In the genomic region with DNA sequence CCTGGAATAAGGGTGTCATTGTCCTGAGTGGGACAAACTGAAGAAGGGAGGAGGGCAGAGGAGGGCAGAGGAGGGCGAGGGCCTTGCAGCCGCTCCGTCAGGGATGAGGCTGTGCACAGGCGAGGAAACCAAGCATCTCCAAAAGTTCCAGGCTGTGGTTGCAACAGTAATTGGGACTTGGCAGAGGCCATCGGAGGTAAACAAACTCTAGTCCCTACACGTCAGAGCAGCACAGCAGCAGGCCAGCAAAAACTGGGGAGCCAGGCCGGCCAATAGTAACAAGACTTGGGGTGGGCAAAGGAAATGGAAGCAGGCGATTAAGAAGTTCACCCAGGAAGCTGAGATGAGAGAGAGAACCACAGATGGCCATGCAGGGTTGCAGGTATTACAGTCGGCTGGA, we compare ENCODE assay signal across 28 cellular contexts.
A peak's percentile ranks its signal among the peaks of the same experiment; 100 is the strongest.
DNase-seq lines count a peak whose midpoint lies in the region; ATAC-seq and TF ChIP-seq lines count a peak whose summit lies in the region.
"Had no signal": no experiment of that assay in that cellular context is flagged by ENCODE, and none has a peak within 500 bp of the region (broad histone marks: within the 10 kb centered on the region; RNA-seq: fewer than 3 reads in every experiment).

No MANE protein-coding gene starts in this region.

- peak; percentile 82 for TF ChIP-seq EP300 in stomach (IDR thresholded peaks at IDR 0.05)

- H3K9me3 Mint-ChIP-seq in chondrocyte (ENCODE audit: low read depth), result no peaks in the 10 kb centered on the region
- H3K9me3 Mint-ChIP-seq in CD14-positive monocyte, result peaks cover 0 to 14% (median 4%) of the 10 kb centered on the region in 7 donors
- H3K9me3 Mint-ChIP-seq: activated T-cell treated with anti-CD3 and anti-CD28 coated beads, Interleukin-2, amount 50 U/mL, for 4 hours; dendritic cell treated with granulocyte-macrophage colony-stimulating factor and Interleukin-4, amounts not matched to agents 40 ng/mL and 50 ng/mL, for 4 days; H9 had no signal

- intact Hi-C loops in stomach (cut with DNase I; ENCODE audit: low total_unique reads) (no loop called here), CD14-positive monocyte (cut with micrococcal nuclease) (no loop called here)

- H3K27me3 ChIP-seq in esophagus (ENCODE audit: control insufficient read depth in 1 of 2, insufficient read depth in 2 of 2, low read length in 2 of 2) (no peaks in the 10 kb centered on the region), stomach (no peaks in the 10 kb centered on the region)
- H3K27me3 ChIP-seq: BE2C, transverse colon had no signal

- no peaks in the 10 kb centered on the region for H3K4me1 ChIP-seq in esophagus (ENCODE audit: control insufficient read depth in 2 of 2, insufficient read depth in 2 of 2, low read length in 1 of 2)
- H3K4me1 ChIP-seq in stomach, result peaks cover 0 to 43% (median 14%) of the 10 kb centered on the region in 4 donors
- H3K4me1 ChIP-seq: A549, BE2C, spleen had no signal

- no peak for TF ChIP-seq POLR2A in stomach (IDR thresholded peaks at IDR 0.05)

- H3K27ac ChIP-seq in esophagus (ENCODE audit: low read depth in 2 of 2, low read length in 1 of 2) (peak overlapping the region; percentile 52 to 59), stomach (peak overlapping the region; percentile 36 to 86 (median 75))
- H3K27ac ChIP-seq: A549, spleen had no signal

- H3K9me3 ChIP-seq in esophagus (ENCODE audit: control insufficient read depth in 2 of 2, insufficient read depth in 1 of 2, low read depth in 1 of 2, low read length in 1 of 2) (no peaks in the 10 kb centered on the region), stomach (no peaks in the 10 kb centered on the region)
- H3K9me3 ChIP-seq: A549, BE2C, spleen, transverse colon had no signal

- WGBS in esophagus, 2 donors, result 51 to 56% methylated on average over 9 of the region's 9 CpGs
- WGBS in stomach, 5 donors, result 48 to 77% (median 65%) methylated on average over 9 of the region's 9 CpGs

- H3K27me3 Mint-ChIP-seq in chondrocyte (ENCODE audit: low read depth) (peaks cover 7% of the 10 kb centered on the region), CD14-positive monocyte (ENCODE audit: low read depth in 3 of 3) (peaks cover 1% of the 10 kb centered on the region in 3 donors)
- H3K27me3 Mint-ChIP-seq: activated CD4-positive, alpha-beta T cell treated with anti-CD3 and anti-CD28 coated beads for 36 hours; dendritic cell treated with granulocyte-macrophage colony-stimulating factor and Interleukin-4, amounts not matched to agents 40 ng/mL and 50 ng/mL, for 4 days had no signal

- no peak for ATAC-seq in GM21367 (IDR thresholded peaks at IDR 0.05; ENCODE audit: unreplicated experiment)
- ATAC-seq: A549; activated CD4-positive, alpha-beta T cell treated with anti-CD3 and anti-CD28 coated beads for 36 hours; activated T-cell treated with anti-CD3 and anti-CD28 coated beads, Interleukin-2, amount 50 U/mL, for 4 hours; T-helper 17 cell had no signal

- peaks cover 12% of the 10 kb centered on the region for H3K4me1 Mint-ChIP-seq in chondrocyte (ENCODE audit: low read depth)
- H3K4me1 Mint-ChIP-seq in CD14-positive monocyte, result no peaks in the 10 kb centered on the region
- H3K4me1 Mint-ChIP-seq: activated CD4-positive, alpha-beta T cell treated with anti-CD3 and anti-CD28 coated beads for 36 hours; T-helper 17 cell had no signal

- H3K4me3 Mint-ChIP-seq in chondrocyte (ENCODE audit: unreplicated experiment) (no peak overlapping the region), CD14-positive monocyte (no peak overlapping the region)
- H3K4me3 Mint-ChIP-seq: activated CD4-positive, alpha-beta T cell treated with anti-CD3 and anti-CD28 coated beads for 36 hours; activated T-cell treated with anti-CD3 and anti-CD28 coated beads, Interleukin-2, amount 50 U/mL, for 4 hours; dendritic cell treated with granulocyte-macrophage colony-stimulating factor and Interleukin-4, amounts not matched to agents 40 ng/mL and 50 ng/mL, for 4 days; H9; T-helper 17 cell had no signal

- H3K4me3 ChIP-seq in esophagus (ENCODE audit: low read depth in 1 of 2, low read length in 2 of 2) (no peak overlapping the region), stomach (no peak overlapping the region)
- H3K4me3 ChIP-seq: A549, spleen, transverse colon had no signal

- DNase-seq in DMS79 treated with DMSO at 0.1 percent for 48 hours (lab: John Stamatoyannopoulos, UW) (peak; percentile 76), mucosa of gallbladder (ENCODE audit: low spot score) (peak; percentile 58), stomach (peak; percentile 56), chondrocyte (ENCODE audit: low spot score) (no peak), dermis blood vessel endothelial cell (no peak), CD14-positive monocyte (ENCODE audit: low spot score) (no peak)
- DNase-seq: activated CD4-positive, alpha-beta T cell treated with anti-CD3 and anti-CD28 coated beads for 36 hours; activated CD8-positive, alpha-beta memory T cell treated with anti-CD3 and anti-CD28 coated beads for 24 hours; activated naive CD4-positive, alpha-beta T cell treated with Interleukin-2 at 50 U/mL for 16 hours; activated T-cell treated with anti-CD3 and anti-CD28 coated beads, Interleukin-2, amount 50 U/mL, for 4 hours; BE2C; glutamatergic neuron; H9; Karpas-422; kidney; NCI-H1930; NCI-H69; retina; RPMI8226; stimulated activated CD4-positive, alpha-beta T cell treated with anti-CD3 and anti-CD28 coated beads, Interleukin-4, amount 100 ng/mL, for 24 hours; stimulated activated naive CD4-positive, alpha-beta T cell treated with Interleukin-2 at 50 U/mL for 16 hours; T-helper 17 cell; transverse colon had no signal

- H3K36me3 Mint-ChIP-seq in chondrocyte (ENCODE audit: low read depth) (peaks cover 6% of the 10 kb centered on the region), CD14-positive monocyte (no peaks in the 10 kb centered on the region)

- H3K27ac Mint-ChIP-seq in chondrocyte (ENCODE audit: unreplicated experiment) (no peak overlapping the region), CD14-positive monocyte (no peak overlapping the region)
- H3K27ac Mint-ChIP-seq: activated CD4-positive, alpha-beta T cell treated with anti-CD3 and anti-CD28 coated beads for 36 hours; dendritic cell treated with granulocyte-macrophage colony-stimulating factor and Interleukin-4, amounts not matched to agents 40 ng/mL and 50 ng/mL, for 4 days; T-helper 17 cell had no signal

- TF ChIP-seq CTCF in stomach (IDR thresholded peaks at IDR 0.05), result no peak
- no peak for TF ChIP-seq CTCF in chondrocyte (IDR thresholded peaks at IDR 0.05)
- no peak for TF ChIP-seq CTCF in CD14-positive monocyte (IDR thresholded peaks at IDR 0.05)

- no peaks in the 10 kb centered on the region for H3K36me3 ChIP-seq in esophagus (ENCODE audit: control insufficient read depth in 2 of 2, insufficient read depth in 2 of 2, low read length in 1 of 2)
- no peaks in the 10 kb centered on the region for H3K36me3 ChIP-seq in stomach
- H3K36me3 ChIP-seq: BE2C, spleen, transverse colon had no signal

Comparison
In these comparisons a context has a peak if more than half of its experiments do, and no peak if none do; other contexts are left out.
1. DNase-seq: peak in DMS79 treated with DMSO at 0.1 percent for 48 hours (single experiment), mucosa of gallbladder (single experiment) and stomach (single experiment); none in chondrocyte (single experiment), dermis blood vessel endothelial cell (single experiment) and CD14-positive monocyte (single experiment).